Comparison of ENCODE assay signal across 1 cellular context in genomic region chr11:88414385-88414861, GRCh38.
A peak's percentile ranks its signal among the peaks of the same experiment; 100 is the strongest.
TF ChIP-seq lines count a peak whose summit lies in the region.

No MANE protein-coding gene starts in this region.

TF ChIP-seq in K562, 482 proteins besides CTCF, POLR2A, EP300 and RAD21 (continued from another document and continues in another):
- TF ChIP-seq PYGO2 (tag; IDR thresholded peaks at IDR 0.05) (no peak), ZFP36 (IDR thresholded peaks at IDR 0.05; ENCODE audit: low read depth, low read length, partially characterized antibody) (no peak), MLLT1 (IDR thresholded peaks at IDR 0.05) (no peak), IRF9 (tag; IDR thresholded peaks at IDR 0.05) (no peak), BRCA1 (IDR thresholded peaks at IDR 0.05) (no peak), BRCA1 (CRISPR knock-in tag; IDR thresholded peaks at IDR 0.05) (no peak), HLTF (IDR thresholded peaks at IDR 0.05) (no peak), HES1 (IDR thresholded peaks at IDR 0.05; ENCODE audit: low read depth) (peak; percentile 66; the same call in 1 of the 2 replicates), THRAP3 (IDR thresholded peaks at IDR 0.05; ENCODE audit: borderline replicate concordance) (no peak), TAF7 (tag; IDR thresholded peaks at IDR 0.05) (no peak), BRF1 (IDR thresholded peaks at IDR 0.05; ENCODE audit: borderline replicate concordance, extremely low read depth, insufficient read length) (no peak), ARHGAP35 (IDR thresholded peaks at IDR 0.05; ENCODE audit: partially characterized antibody) (no peak), RBM15 (IDR thresholded peaks at IDR 0.05; ENCODE audit: insufficient read depth, low read length) (no peak), C11orf30 (IDR thresholded peaks at IDR 0.05; ENCODE audit: low read depth) (no peak), CCNT2 (IDR thresholded peaks at IDR 0.05; ENCODE audit: borderline replicate concordance, extremely low read depth, insufficient read length, low read depth, low read length) (no peak), EWSR1 (IDR thresholded peaks at IDR 0.05; ENCODE audit: borderline replicate concordance, low read depth, partially characterized antibody) (no peak), TCF7 (IDR thresholded peaks at IDR 0.05; ENCODE audit: borderline replicate concordance) (no peak), ZNF140 (CRISPR knock-in tag; IDR thresholded peaks at IDR 0.05) (no peak), ERF (CRISPR knock-in tag; IDR thresholded peaks at IDR 0.05) (no peak), YY1 (IDR thresholded peaks at IDR 0.05; ENCODE audit: borderline replicate concordance in 1 of 3, control insufficient read depth in 1 of 3, extremely low read depth in 1 of 3, insufficient read depth in 3 of 3, insufficient read length in 1 of 3, insufficient replicate concordance in 2 of 3, low read depth in 1 of 3, low read length in 2 of 3) (no peak), BHLHE40 (IDR thresholded peaks at IDR 0.05; ENCODE audit: low read length) (peak; percentile 77), ZNF780A (CRISPR knock-in tag; IDR thresholded peaks at IDR 0.05) (no peak), ZBTB12 (CRISPR knock-in tag; IDR thresholded peaks at IDR 0.05) (no peak), DEAF1 (CRISPR knock-in tag; IDR thresholded peaks at IDR 0.05) (no peak), ZNF143 (CRISPR knock-in tag; IDR thresholded peaks at IDR 0.05) (no peak), ZNF395 (CRISPR knock-in tag; IDR thresholded peaks at IDR 0.05) (no peak), ZNF347 (CRISPR knock-in tag; IDR thresholded peaks at IDR 0.05; ENCODE audit: low read depth) (no peak), CTCFL (IDR thresholded peaks at IDR 0.05; ENCODE audit: borderline replicate concordance, insufficient read depth, low read depth, low read length, poor library complexity, severe bottlenecking) (no peak), MGA (IDR thresholded peaks at IDR 0.05) (peak; percentile 81), PREB (CRISPR knock-in tag; IDR thresholded peaks at IDR 0.05) (no peak), MCM5 (IDR thresholded peaks at IDR 0.05; ENCODE audit: low read depth) (no peak), PPARD (CRISPR knock-in tag; IDR thresholded peaks at IDR 0.05) (no peak), ZNF589 (CRISPR knock-in tag; IDR thresholded peaks at IDR 0.05; ENCODE audit: low read depth) (0 out of 2 replicates have a peak, but pooled peaks have one; percentile 32), ADNP (tag; IDR thresholded peaks at IDR 0.05) (no peak; the same call in 1 of the 2 replicates), SP1 (CRISPR knock-in tag; IDR thresholded peaks at IDR 0.05) (no peak), TGIF2 (CRISPR knock-in tag; IDR thresholded peaks at IDR 0.05) (no peak), XRCC4 (IDR thresholded peaks at IDR 0.05; ENCODE audit: extremely low read depth, insufficient read depth, insufficient read length) (no peak), NFIC (IDR thresholded peaks at IDR 0.05) (peak; percentile 91)
